In the genomic region with DNA sequence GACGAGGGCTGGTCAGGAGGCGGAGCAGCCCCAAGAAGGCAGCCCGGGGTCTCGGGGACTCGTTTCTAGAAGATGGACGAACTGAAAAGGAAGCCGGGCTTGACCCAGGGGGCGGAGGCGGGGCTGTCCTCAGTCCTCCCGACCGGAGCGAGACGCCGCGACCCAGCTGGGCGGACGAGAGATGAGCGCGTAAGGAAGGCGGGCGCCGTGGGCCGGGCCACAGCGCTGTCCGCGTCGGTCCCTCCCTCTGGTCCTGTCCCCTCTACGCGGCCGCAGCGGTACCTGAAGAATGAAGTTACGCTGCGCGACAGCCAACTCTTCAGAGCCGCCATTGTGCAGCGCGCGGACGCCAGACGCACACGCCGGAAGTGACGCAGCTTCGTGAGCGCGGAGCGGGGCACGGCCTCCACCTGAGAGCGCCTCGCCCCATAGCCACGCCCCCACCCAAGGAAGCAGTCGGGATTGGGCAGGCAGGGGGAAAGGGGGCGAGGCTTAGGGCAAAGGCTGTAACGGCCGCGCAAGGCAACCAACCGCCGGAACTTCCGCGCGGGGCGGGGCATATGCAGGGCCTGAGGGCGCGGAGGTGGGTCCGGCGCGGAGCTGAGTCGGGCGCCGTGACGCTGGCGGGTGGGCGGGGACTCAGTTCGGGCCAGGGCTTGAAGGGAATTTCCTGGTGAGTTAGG, we compare ENCODE assay signal across 8 cellular contexts. TPM values are rescaled to one million over a fixed set of nuclear protein-coding genes. Genes with fewer than 3 reads are reported as not detected.
DNase-seq lines count a peak whose midpoint lies in the region; ATAC-seq and TF ChIP-seq lines count a peak whose summit lies in the region.

A gene (minus strand): TSS at position 370 of the 683 bp plus-strand sequence. CDS start 38 bp downstream, at position 332.

- DNase-seq in DMS79 treated with DMSO at 0.1 percent for 48 hours (lab: John Stamatoyannopoulos, UW), result peak; percentile 98
- DNase-seq in Karpas-422, result peak; percentile 100
- peak; percentile 99 for DNase-seq in RKO (ENCODE audit: low spot score)
- peak; percentile 100 for DNase-seq in activated T-helper 1 cell treated with Interleukin-2 at 50 U/mL for 16 hours (ENCODE audit: low read depth)
- DNase-seq in esophagus muscularis mucosa (ENCODE audit: extremely low spot score), result peak; percentile 100
- DNase-seq in myocyte (ENCODE audit: low read depth), result peak; percentile 100
- DNase-seq in stimulated activated CD8-positive, alpha-beta memory T cell treated with anti-CD3 and anti-CD28 coated beads, Interleukin-7, amount 100 ng/mL, for 48 hours (ENCODE audit: extremely low read depth in 1 of 2, low read depth in 1 of 2), result peak; percentile 100

- TF ChIP-seq CTCF in esophagus muscularis mucosa (IDR thresholded peaks at IDR 0.05), result no peak

- H3K79me2 ChIP-seq in Karpas-422 (ENCODE audit: low read length), result peaks cover 47% of the 10 kb centered on the region

- WGBS in esophagus muscularis mucosa, result 2% methylated on average over 24 of the region's 74 CpGs

- H4K20me1 ChIP-seq in Karpas-422 (ENCODE audit: insufficient read depth, low read depth, low read length), result no peaks in the 10 kb centered on the region

- peaks cover 24% of the 10 kb centered on the region for H3K36me3 ChIP-seq in Karpas-422 (ENCODE audit: insufficient read depth, low read length)
- peaks cover 0 to 59% (median 43%) of the 10 kb centered on the region in 4 donors for H3K36me3 ChIP-seq in esophagus muscularis mucosa

- peak within 1 kb of the TSS; percentile 86 for H3K4me3 ChIP-seq in Karpas-422 (ENCODE audit: low read length)
- peak within 1 kb of the TSS; percentile 70 to 97 (median 92) for H3K4me3 ChIP-seq in esophagus muscularis mucosa

- intact Hi-C loops in esophagus muscularis mucosa (cut with DNase I), result loop anchor here (5.0 kb wide), 1 partner anchor 41 kb away; a partner anchor contains a TSS

- H3K27me3 ChIP-seq in Karpas-422 (ENCODE audit: low read length) (no peaks in the 10 kb centered on the region), esophagus muscularis mucosa (no peaks in the 10 kb centered on the region)

- TF ChIP-seq EP300 in esophagus muscularis mucosa (IDR thresholded peaks at IDR 0.05), result no peak

- H3K27ac ChIP-seq in Karpas-422 (ENCODE audit: low read length), result peak within 1 kb of the TSS; percentile 43; the same call in 1 of the 2 replicates
- peak within 1 kb of the TSS; percentile 93 to 97 (median 96) for H3K27ac ChIP-seq in esophagus muscularis mucosa (replicated peaks in 1 of 4)

- H3K4me1 ChIP-seq in Karpas-422 (ENCODE audit: low read length) (peaks cover 25% of the 10 kb centered on the region), esophagus muscularis mucosa (peaks cover 28 to 36% (median 36%) of the 10 kb centered on the region in 4 donors)

- H3K9me3 ChIP-seq in Karpas-422 (ENCODE audit: low read length) (no peaks in the 10 kb centered on the region), esophagus muscularis mucosa (no peaks in the 10 kb centered on the region)

- H3K9me2 ChIP-seq in Karpas-422 (replicated peaks; ENCODE audit: insufficient read depth, low read length), result no peaks in the 10 kb centered on the region

- peak within 1 kb of the TSS; percentile 75 for H3K4me2 ChIP-seq in Karpas-422 (ENCODE audit: low read depth, low read length, poor library complexity, severe bottlenecking)

- H3K9ac ChIP-seq in Karpas-422 (ENCODE audit: low read length), result peak within 1 kb of the TSS; percentile 83

- H2AFZ ChIP-seq in Karpas-422 (ENCODE audit: low read length), result peak within 1 kb of the TSS; percentile 44

- peak; percentile 93 for TF ChIP-seq POLR2A in esophagus muscularis mucosa (IDR thresholded peaks at IDR 0.05; ENCODE audit: low read depth)

- ATAC-seq in GM21825 (IDR thresholded peaks at IDR 0.05; ENCODE audit: unreplicated experiment), result peak; percentile 92

RNA-seq across cellular contexts. Expression of the gene that starts here (rescaled TPM):
- 42.2 and 45.8 TPM in 2 replicates for total RNA-seq in Karpas-422 (2014; rRNA removed; shearing (Covaris generic); ENCODE audit: low replicate concordance)
- total RNA-seq in esophagus muscularis mucosa (10 to 100 TPM; 30.8 to 43.6 (median 39.3) TPM), myocyte (60.2 and 63.9 TPM in 2 replicates)
- polyA plus RNA-seq in myocyte (2012), result 60.8 TPM

Comparison
In these comparisons a context has a peak if more than half of its experiments do, and no peak if none do; other contexts are left out.
1. Peak in every context shown above with its lines: DNase-seq, ATAC-seq, H3K4me3 ChIP-seq and H3K27ac ChIP-seq.